ENCODE assay signal across 9 cellular contexts in genomic region chr3:14145670-14146380, GRCh38. TPM values are rescaled to one million over a fixed set of nuclear protein-coding genes. Genes with fewer than 3 reads are reported as not detected.
A peak's percentile ranks its signal among the peaks of the same experiment; 100 is the strongest.
DNase-seq lines count a peak whose midpoint lies in the region; ATAC-seq and TF ChIP-seq lines count a peak whose summit lies in the region.
"Had no signal": no experiment of that assay in that cellular context is flagged by ENCODE, and none has a peak within 500 bp of the region (broad histone marks: within the 10 kb centered on the region; RNA-seq: fewer than 3 reads in every experiment).

No MANE protein-coding gene starts in this region.

- peaks cover 13% of the 10 kb centered on the region for H3K36me3 Mint-ChIP-seq in activated naive CD4-positive, alpha-beta T cell treated with anti-CD3 and anti-CD28 coated beads, Interleukin-2, amount 50 U/mL, for 24 hours

- H3K27ac ChIP-seq in body of pancreas (peak overlapping the region in 3 of 4 donors; percentile 50 to 94 (median 88)), mesodermal cell (ENCODE audit: low read depth, low read length, severe bottlenecking) (peak overlapping the region; percentile 100), upper lobe of right lung (peak overlapping the region; percentile 96)

- peak overlapping the region; percentile 62 for H3K27ac Mint-ChIP-seq in activated naive CD4-positive, alpha-beta T cell treated with anti-CD3 and anti-CD28 coated beads, Interleukin-2, amount 50 U/mL, for 24 hours

- H3K36me3 ChIP-seq in body of pancreas (replicated peaks in 1 of 2; ENCODE audit: insufficient read depth in 1 of 2, low read depth in 2 of 2) (peaks cover 0 to 14% of the 10 kb centered on the region in 2 donors), mesodermal cell (ENCODE audit: control insufficient read depth, insufficient read depth, low read length) (peaks cover 52% of the 10 kb centered on the region), upper lobe of right lung (peaks cover 54% of the 10 kb centered on the region)

- H3K4me1 ChIP-seq in body of pancreas (peaks cover 22% of the 10 kb centered on the region), mesodermal cell (ENCODE audit: control insufficient read depth, insufficient read depth, low read length, poor library complexity, severe bottlenecking) (peaks cover 61% of the 10 kb centered on the region), upper lobe of right lung (peaks cover 50% of the 10 kb centered on the region)

- 83 to 85% methylated on average over 10 of the region's 10 CpGs for WGBS in body of pancreas, 2 donors
- WGBS in mesodermal cell (ENCODE audit: insufficient coverage in 2 of 2), 2 experiments = 89 to 92% methylated on average over 7 to 9 of the region's 10 CpGs

- TF ChIP-seq POLR2A in body of pancreas (IDR thresholded peaks at IDR 0.05) = no peak

- no peak for DNase-seq in activated naive CD4-positive, alpha-beta T cell treated with Interleukin-2 at 50 U/mL for 16 hours
- no peak for DNase-seq in body of pancreas
- no peak for DNase-seq in upper lobe of right lung
- no peak for DNase-seq in EL
- DNase-seq in NCI-H524 (lab: John Stamatoyannopoulos, UW) = no peak
- DNase-seq: DND-41 had no signal

- peaks cover 58% of the 10 kb centered on the region for H3K4me1 Mint-ChIP-seq in activated naive CD4-positive, alpha-beta T cell treated with anti-CD3 and anti-CD28 coated beads, Interleukin-2, amount 50 U/mL, for 24 hours

- TF ChIP-seq CTCF in body of pancreas (IDR thresholded peaks at IDR 0.05) (no peak), upper lobe of right lung (IDR thresholded peaks at IDR 0.05) (no peak)

- ATAC-seq in body of pancreas = no peak
- no peak for ATAC-seq in upper lobe of right lung
- ATAC-seq in HG02588 (IDR thresholded peaks at IDR 0.05; ENCODE audit: unreplicated experiment) = no peak

- no peaks in the 10 kb centered on the region for H3K9me3 Mint-ChIP-seq in activated naive CD4-positive, alpha-beta T cell treated with anti-CD3 and anti-CD28 coated beads, Interleukin-2, amount 50 U/mL, for 24 hours

- H3K4me3 ChIP-seq in body of pancreas (no peak overlapping the region), mesodermal cell (ENCODE audit: extremely low read depth, insufficient read depth, low read length, poor library complexity, severe bottlenecking) (no peak overlapping the region), upper lobe of right lung (no peak overlapping the region)

- H3K27me3 ChIP-seq in body of pancreas (no peaks in the 10 kb centered on the region), upper lobe of right lung (no peaks in the 10 kb centered on the region)

- no peaks in the 10 kb centered on the region for H3K9me3 ChIP-seq in body of pancreas
- no peaks in the 10 kb centered on the region for H3K9me3 ChIP-seq in mesodermal cell (ENCODE audit: control insufficient read depth, low read length)
- H3K9me3 ChIP-seq in upper lobe of right lung = no peaks in the 10 kb centered on the region

- intact Hi-C loops in body of pancreas (cut with DNase I) (no loop called here), upper lobe of right lung (cut with DNase I) (no loop called here)

- H3K4me3 Mint-ChIP-seq in activated naive CD4-positive, alpha-beta T cell treated with anti-CD3 and anti-CD28 coated beads, Interleukin-2, amount 50 U/mL, for 24 hours = no peak overlapping the region

- H3K27me3 Mint-ChIP-seq in activated naive CD4-positive, alpha-beta T cell treated with anti-CD3 and anti-CD28 coated beads, Interleukin-2, amount 50 U/mL, for 24 hours = no peaks in the 10 kb centered on the region

RNA-seq across cellular contexts. Expression of gene TMEM43, which starts 21.0 kb away (rescaled TPM):
- total RNA-seq in body of pancreas = 10 to 100 TPM; 21.8 to 38.4 TPM
- polyA plus RNA-seq in mesodermal cell (2013, experiment 1 of 2) = 65.4 TPM
- polyA plus RNA-seq in mesodermal cell (2013, experiment 2 of 2) = 57.0 TPM
- 86.3 TPM for total RNA-seq in upper lobe of right lung

RNA-seq across cellular contexts. Expression of gene CHCHD4, which starts 21.2 kb away (rescaled TPM):
- total RNA-seq in body of pancreas = 1 to 10 TPM; 1.3 to 7.0 TPM
- 19.8 TPM for polyA plus RNA-seq in mesodermal cell (2013, experiment 1 of 2)
- 15.9 TPM for polyA plus RNA-seq in mesodermal cell (2013, experiment 2 of 2)
- 12.0 TPM for total RNA-seq in upper lobe of right lung

RNA-seq across cellular contexts. Expression of gene XPC, which starts 32.6 kb away (rescaled TPM):
- total RNA-seq in body of pancreas = 10 to 100 TPM; 33.2 to 34.9 TPM
- polyA plus RNA-seq in mesodermal cell (2013, experiment 1 of 2) = 40.8 TPM
- polyA plus RNA-seq in mesodermal cell (2013, experiment 2 of 2) = 42.1 TPM
- total RNA-seq in upper lobe of right lung = 36.1 TPM

RNA-seq across cellular contexts. Expression of gene LSM3, which starts 32.8 kb away (rescaled TPM):
- total RNA-seq in body of pancreas (1 to 10 TPM; 5.3 to 6.0 TPM), upper lobe of right lung (8.8 TPM)
- polyA plus RNA-seq in mesodermal cell (2013, experiment 1 of 2) = 20.9 TPM
- polyA plus RNA-seq in mesodermal cell (2013, experiment 2 of 2) = 24.4 TPM
